Comparison of ENCODE assay signal across 33 cellular contexts in the genomic region with DNA sequence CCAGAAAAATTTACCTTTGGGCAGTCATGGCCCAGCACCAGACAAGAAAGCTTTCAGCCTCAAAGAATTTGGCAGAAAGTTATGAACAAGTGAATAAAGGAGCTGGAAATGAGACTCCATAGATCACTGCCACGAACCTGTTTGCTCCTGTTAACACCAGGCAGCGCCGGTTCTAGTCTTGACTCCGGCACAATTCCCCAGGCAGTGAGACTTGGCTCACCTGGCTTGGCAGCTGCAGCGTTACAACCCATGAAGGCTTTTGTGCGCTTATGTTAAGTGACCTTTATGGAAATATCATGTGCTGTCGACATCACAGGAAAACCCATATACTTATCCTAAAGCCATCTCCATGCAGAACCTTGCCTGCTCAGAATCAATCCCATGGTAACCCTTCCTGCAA.
"Had no signal": no experiment of that assay in that cellular context is flagged by ENCODE, and none has a peak within 500 bp of the region (broad histone marks: within the 10 kb centered on the region; RNA-seq: fewer than 3 reads in every experiment).

No MANE protein-coding gene starts in this region.

- H3K36me3 ChIP-seq: left lung, lower lobe of right lung, neural progenitor cell, neutrophil, ovary, right atrium auricular region, stomach, thyroid gland, transverse colon, upper lobe of right lung had no signal

- H3K9ac ChIP-seq: neural progenitor cell had no signal

- H3K4me2 ChIP-seq: neural progenitor cell had no signal

- H3K4me3 ChIP-seq: left lung, lower lobe of right lung, neural progenitor cell, ovary, right atrium auricular region, skin epidermis, stomach, testis, thyroid gland, transverse colon, upper lobe of right lung had no signal

- H3K4me1 ChIP-seq: left lung, lower lobe of right lung, neural progenitor cell, right atrium auricular region, stomach, testis, thyroid gland, upper lobe of right lung had no signal

- H2AFZ ChIP-seq: neural progenitor cell had no signal

- FAIRE-seq: islet of Langerhans, kidney, urothelium cell line had no signal

- H3K27me3 ChIP-seq: neural progenitor cell, ovary, right atrium auricular region, testis, thyroid gland, transverse colon, upper lobe of right lung had no signal

- H3K4me3 Mint-ChIP-seq: immature natural killer cell; mesothelial cell of epicardium; naive B cell; natural killer cell; nephron progenitor cell; neural progenitor cell; stimulated activated naive B cell treated with anti-CD40 and anti-IgM and Interleukin-4, amounts not matched to agents 10 μg/mL and 1 μg/mL and 100 μg/mL, for 72 hours had no signal

- H3K9me3 Mint-ChIP-seq: immature natural killer cell; naive B cell; natural killer cell; stimulated activated naive B cell treated with anti-CD40 and anti-IgM and Interleukin-4, amounts not matched to agents 10 μg/mL and 1 μg/mL and 100 μg/mL, for 72 hours had no signal

- H3K27ac Mint-ChIP-seq: immature natural killer cell; mesothelial cell of epicardium; naive B cell; natural killer cell; nephron progenitor cell; neural progenitor cell; progenitor cell of endocrine pancreas; stimulated activated naive B cell treated with anti-CD40 and anti-IgM and Interleukin-4, amounts not matched to agents 10 μg/mL and 1 μg/mL and 100 μg/mL, for 72 hours had no signal

- H3K9me3 ChIP-seq: left lung, lower lobe of right lung, neutrophil, ovary, right atrium auricular region, stomach, testis, thyroid gland, transverse colon, upper lobe of right lung had no signal

- ATAC-seq: left colon; left lung; natural killer cell; sciatic nerve; stimulated activated naive B cell treated with anti-CD40 and anti-IgM and Interleukin-4, amounts not matched to agents 10 μg/mL and 1 μg/mL and 100 μg/mL, for 72 hours; stimulated activated naive CD8-positive, alpha-beta T cell treated with anti-CD3 and anti-CD28 coated beads, Interleukin-15, Interleukin-2, amounts not matched to agents 100 U/mL and 50 U/mL, for 24 hours; upper lobe of right lung had no signal

- DNase-seq: hypothalamus; immature natural killer cell; kidney; left colon; left lung; lower lobe of right lung; mammary epithelial cell; mesendoderm; naive B cell; natural killer cell; nephron progenitor cell; occipital lobe; ovary; stimulated activated CD4-positive, alpha-beta T cell treated with anti-CD3 and anti-CD28 coated beads, Interleukin-12 subunit alpha, Interleukin-12 subunit beta, amount 100 ng/mL, for 4 hours; stimulated activated CD4-positive, alpha-beta T cell treated with anti-CD3 and anti-CD28 coated beads, Interleukin-15, amount 100 ng/mL, for 24 hours; stimulated activated CD4-positive, alpha-beta T cell treated with anti-CD3 and anti-CD28 coated beads, Interleukin-2, amount 100 ng/mL, for 24 hours; stimulated activated CD4-positive, alpha-beta T cell treated with anti-CD3 and anti-CD28 coated beads, Interleukin-4, amount 100 ng/mL, for 1 hour; stimulated activated naive B cell treated with anti-CD40 and anti-IgM and Interleukin-4, amounts not matched to agents 10 μg/mL and 1 μg/mL and 100 μg/mL, for 72 hours; stimulated activated naive CD8-positive, alpha-beta T cell treated with anti-CD3 and anti-CD28 coated beads, Interleukin-15, Interleukin-2, amounts not matched to agents 100 U/mL and 50 U/mL, for 24 hours; stomach; testis; thyroid gland; transverse colon; upper lobe of right lung had no signal

- H3K36me3 Mint-ChIP-seq: immature natural killer cell; mesothelial cell of epicardium; naive B cell; natural killer cell; stimulated activated naive B cell treated with anti-CD40 and anti-IgM and Interleukin-4, amounts not matched to agents 10 μg/mL and 1 μg/mL and 100 μg/mL, for 72 hours had no signal

- H3K27ac ChIP-seq: left lung, lower lobe of right lung, neural progenitor cell, neutrophil, ovary, right atrium auricular region, stomach, testis, thyroid gland, transverse colon, upper lobe of right lung had no signal

- H3K4me1 Mint-ChIP-seq: immature natural killer cell; mesothelial cell of epicardium; naive B cell; natural killer cell; nephron progenitor cell; neural progenitor cell; stimulated activated naive B cell treated with anti-CD40 and anti-IgM and Interleukin-4, amounts not matched to agents 10 μg/mL and 1 μg/mL and 100 μg/mL, for 72 hours had no signal
